Comparison of ENCODE assay signal across 1 cellular context in the genomic region with DNA sequence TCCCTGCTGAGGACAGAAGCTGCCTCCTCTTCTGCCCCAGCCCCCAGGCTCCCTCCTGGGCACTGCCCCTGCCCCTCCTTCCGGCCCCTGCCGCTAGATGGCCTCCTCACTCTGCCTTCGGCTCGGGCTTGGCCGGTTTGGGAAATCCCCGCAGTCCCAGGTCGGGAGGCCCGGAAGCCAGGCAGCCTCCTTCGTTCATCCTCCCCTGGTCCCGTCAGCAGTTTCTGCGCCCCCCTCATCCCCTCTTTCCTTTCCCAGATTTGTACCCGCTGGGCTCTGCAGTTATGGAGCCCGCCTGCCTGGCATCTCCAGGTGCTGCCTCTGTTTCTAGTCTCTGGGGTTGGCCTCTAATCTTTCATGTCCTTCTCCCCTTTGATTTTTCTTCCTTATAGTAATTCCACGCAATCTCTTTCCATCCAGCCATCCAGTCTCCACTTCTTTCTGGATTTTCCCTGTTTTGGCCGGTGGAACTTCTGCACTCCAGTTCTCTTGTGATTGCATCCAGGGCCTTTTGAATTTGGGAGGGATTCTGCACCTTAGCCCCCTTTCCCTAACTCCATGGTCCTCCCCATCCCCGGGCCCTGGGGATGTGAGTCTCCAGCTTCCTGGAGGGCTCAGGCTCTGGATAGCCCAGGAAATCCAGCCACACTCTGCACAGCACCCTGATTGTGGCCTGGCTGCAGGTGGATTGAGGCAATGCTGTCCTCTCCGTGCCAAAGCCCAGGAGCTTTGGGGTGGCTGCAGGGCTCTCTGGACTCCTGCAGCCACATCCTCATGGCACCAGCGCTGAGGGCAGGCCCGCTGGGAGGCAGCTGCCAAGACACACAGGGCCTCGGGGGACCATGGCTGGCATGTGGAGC.
TF ChIP-seq lines count a peak whose summit lies in the region.

No MANE protein-coding gene starts in this region.

TF ChIP-seq in K562, 482 proteins besides CTCF, POLR2A, EP300 and RAD21 (continued from another document and continues in another):
- no peak for TF ChIP-seq ZNF318 (IDR thresholded peaks at IDR 0.05; ENCODE audit: borderline replicate concordance in 1 of 2, low read depth in 1 of 2)
- no peak for TF ChIP-seq SPI1 (IDR thresholded peaks at IDR 0.05; ENCODE audit: borderline replicate concordance, low read depth, low read length)
- no peak for TF ChIP-seq HNRNPK (IDR thresholded peaks at IDR 0.05; ENCODE audit: low read depth, low read length, poor library complexity, severe bottlenecking)
- no peak for TF ChIP-seq U2AF2 (optimal IDR thresholded peaks at IDR 0.05; ENCODE audit: low read depth, low read length)
- TF ChIP-seq FOXJ2 (tag; IDR thresholded peaks at IDR 0.05), result no peak
- TF ChIP-seq, protein P1, sequence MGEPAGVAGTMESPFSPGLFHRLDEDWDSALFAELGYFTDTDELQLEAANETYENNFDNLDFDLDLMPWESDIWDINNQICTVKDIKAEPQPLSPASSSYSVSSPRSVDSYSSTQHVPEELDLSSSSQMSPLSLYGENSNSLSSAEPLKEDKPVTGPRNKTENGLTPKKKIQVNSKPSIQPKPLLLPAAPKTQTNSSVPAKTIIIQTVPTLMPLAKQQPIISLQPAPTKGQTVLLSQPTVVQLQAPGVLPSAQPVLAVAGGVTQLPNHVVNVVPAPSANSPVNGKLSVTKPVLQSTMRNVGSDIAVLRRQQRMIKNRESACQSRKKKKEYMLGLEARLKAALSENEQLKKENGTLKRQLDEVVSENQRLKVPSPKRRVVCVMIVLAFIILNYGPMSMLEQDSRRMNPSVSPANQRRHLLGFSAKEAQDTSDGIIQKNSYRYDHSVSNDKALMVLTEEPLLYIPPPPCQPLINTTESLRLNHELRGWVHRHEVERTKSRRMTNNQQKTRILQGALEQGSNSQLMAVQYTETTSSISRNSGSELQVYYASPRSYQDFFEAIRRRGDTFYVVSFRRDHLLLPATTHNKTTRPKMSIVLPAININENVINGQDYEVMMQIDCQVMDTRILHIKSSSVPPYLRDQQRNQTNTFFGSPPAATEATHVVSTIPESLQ (CRISPR knock-in tag; IDR thresholded peaks at IDR 0.05), result no peak
- no peak for TF ChIP-seq ZNF699 (CRISPR knock-in tag; IDR thresholded peaks at IDR 0.05; ENCODE audit: insufficient replicate concordance)
- TF ChIP-seq, protein P2, sequence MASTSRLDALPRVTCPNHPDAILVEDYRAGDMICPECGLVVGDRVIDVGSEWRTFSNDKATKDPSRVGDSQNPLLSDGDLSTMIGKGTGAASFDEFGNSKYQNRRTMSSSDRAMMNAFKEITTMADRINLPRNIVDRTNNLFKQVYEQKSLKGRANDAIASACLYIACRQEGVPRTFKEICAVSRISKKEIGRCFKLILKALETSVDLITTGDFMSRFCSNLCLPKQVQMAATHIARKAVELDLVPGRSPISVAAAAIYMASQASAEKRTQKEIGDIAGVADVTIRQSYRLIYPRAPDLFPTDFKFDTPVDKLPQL (IDR thresholded peaks at IDR 0.05; ENCODE audit: extremely low read depth, insufficient read length), result no peak
- no peak for TF ChIP-seq NEUROD1 (IDR thresholded peaks at IDR 0.05; ENCODE audit: borderline replicate concordance, low read depth, low read length, partially characterized antibody)
- TF ChIP-seq ZNF384 (IDR thresholded peaks at IDR 0.05; ENCODE audit: low read depth, low read length), result no peak
- no peak for TF ChIP-seq PPARD (CRISPR knock-in tag; IDR thresholded peaks at IDR 0.05)
- no peak for TF ChIP-seq TRIM28 (IDR thresholded peaks at IDR 0.05)
- peak; percentile 42; the same call in 1 of the 2 replicates for TF ChIP-seq RB1 (IDR thresholded peaks at IDR 0.05; ENCODE audit: low read depth)
- no peak for TF ChIP-seq E2F6 (IDR thresholded peaks at IDR 0.05; ENCODE audit: borderline replicate concordance in 1 of 2, extremely low read depth in 1 of 2, insufficient read depth in 1 of 2, insufficient read length in 1 of 2, low read depth in 1 of 2, low read length in 1 of 2, poor library complexity in 1 of 2, severe bottlenecking in 1 of 2)
- TF ChIP-seq FOXO4 (CRISPR knock-in tag; IDR thresholded peaks at IDR 0.05), result no peak
- no peak for TF ChIP-seq DACH1 (IDR thresholded peaks at IDR 0.05; ENCODE audit: partially characterized antibody)
- TF ChIP-seq HMG20B (CRISPR knock-in tag; IDR thresholded peaks at IDR 0.05), result no peak
- no peak for TF ChIP-seq OTX1 (CRISPR knock-in tag; IDR thresholded peaks at IDR 0.05)
- TF ChIP-seq ARHGAP35 (IDR thresholded peaks at IDR 0.05; ENCODE audit: partially characterized antibody), result peak; percentile 25
- TF ChIP-seq GABPB2 (CRISPR knock-in tag; conservative IDR thresholded peaks at IDR 0.05), result no peak
- TF ChIP-seq, protein P3, sequence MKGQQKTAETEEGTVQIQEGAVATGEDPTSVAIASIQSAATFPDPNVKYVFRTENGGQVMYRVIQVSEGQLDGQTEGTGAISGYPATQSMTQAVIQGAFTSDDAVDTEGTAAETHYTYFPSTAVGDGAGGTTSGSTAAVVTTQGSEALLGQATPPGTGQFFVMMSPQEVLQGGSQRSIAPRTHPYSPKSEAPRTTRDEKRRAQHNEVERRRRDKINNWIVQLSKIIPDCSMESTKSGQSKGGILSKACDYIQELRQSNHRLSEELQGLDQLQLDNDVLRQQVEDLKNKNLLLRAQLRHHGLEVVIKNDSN (CRISPR knock-in tag; IDR thresholded peaks at IDR 0.05), result no peak
- TF ChIP-seq, protein P4, sequence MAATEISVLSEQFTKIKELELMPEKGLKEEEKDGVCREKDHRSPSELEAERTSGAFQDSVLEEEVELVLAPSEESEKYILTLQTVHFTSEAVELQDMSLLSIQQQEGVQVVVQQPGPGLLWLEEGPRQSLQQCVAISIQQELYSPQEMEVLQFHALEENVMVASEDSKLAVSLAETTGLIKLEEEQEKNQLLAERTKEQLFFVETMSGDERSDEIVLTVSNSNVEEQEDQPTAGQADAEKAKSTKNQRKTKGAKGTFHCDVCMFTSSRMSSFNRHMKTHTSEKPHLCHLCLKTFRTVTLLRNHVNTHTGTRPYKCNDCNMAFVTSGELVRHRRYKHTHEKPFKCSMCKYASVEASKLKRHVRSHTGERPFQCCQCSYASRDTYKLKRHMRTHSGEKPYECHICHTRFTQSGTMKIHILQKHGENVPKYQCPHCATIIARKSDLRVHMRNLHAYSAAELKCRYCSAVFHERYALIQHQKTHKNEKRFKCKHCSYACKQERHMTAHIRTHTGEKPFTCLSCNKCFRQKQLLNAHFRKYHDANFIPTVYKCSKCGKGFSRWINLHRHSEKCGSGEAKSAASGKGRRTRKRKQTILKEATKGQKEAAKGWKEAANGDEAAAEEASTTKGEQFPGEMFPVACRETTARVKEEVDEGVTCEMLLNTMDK (IDR thresholded peaks at IDR 0.05; ENCODE audit: borderline replicate concordance, insufficient read depth, low read depth, low read length, poor library complexity, severe bottlenecking), result peak; percentile 10
- TF ChIP-seq E2F1 (CRISPR knock-in tag; IDR thresholded peaks at IDR 0.05), result no peak
- TF ChIP-seq CEBPG (CRISPR knock-in tag; IDR thresholded peaks at IDR 0.05), result no peak
- TF ChIP-seq CEBPG (tag; conservative IDR thresholded peaks at IDR 0.05 in 1 of 2, IDR thresholded peaks at IDR 0.05 in 1 of 2), result no peak
- TF ChIP-seq ZNF79 (CRISPR knock-in tag; IDR thresholded peaks at IDR 0.05; ENCODE audit: low read depth), result no peak
- TF ChIP-seq SAP30 (IDR thresholded peaks at IDR 0.05; ENCODE audit: borderline replicate concordance, insufficient read depth, low read depth, low read length, poor library complexity, severe bottlenecking), result no peak
- TF ChIP-seq BDP1 (IDR thresholded peaks at IDR 0.05; ENCODE audit: insufficient read depth, insufficient read length), result no peak
- no peak for TF ChIP-seq CCNT2 (IDR thresholded peaks at IDR 0.05; ENCODE audit: borderline replicate concordance, extremely low read depth, insufficient read length, low read depth, low read length)
- 0 out of 2 replicates have a peak, but pooled peaks have one; percentile 58 for TF ChIP-seq MYNN (IDR thresholded peaks at IDR 0.05)
- no peak for TF ChIP-seq MYNN (CRISPR knock-in tag; IDR thresholded peaks at IDR 0.05)
- TF ChIP-seq MTA3 (IDR thresholded peaks at IDR 0.05; ENCODE audit: borderline replicate concordance), result no peak
- TF ChIP-seq BACH1 (tag; IDR thresholded peaks at IDR 0.05), result no peak
- no peak for TF ChIP-seq TFAP4 (CRISPR knock-in tag; IDR thresholded peaks at IDR 0.05; ENCODE audit: borderline replicate concordance)
- TF ChIP-seq FOXA1 (IDR thresholded peaks at IDR 0.05; ENCODE audit: borderline replicate concordance), result no peak
